In the genomic region with DNA sequence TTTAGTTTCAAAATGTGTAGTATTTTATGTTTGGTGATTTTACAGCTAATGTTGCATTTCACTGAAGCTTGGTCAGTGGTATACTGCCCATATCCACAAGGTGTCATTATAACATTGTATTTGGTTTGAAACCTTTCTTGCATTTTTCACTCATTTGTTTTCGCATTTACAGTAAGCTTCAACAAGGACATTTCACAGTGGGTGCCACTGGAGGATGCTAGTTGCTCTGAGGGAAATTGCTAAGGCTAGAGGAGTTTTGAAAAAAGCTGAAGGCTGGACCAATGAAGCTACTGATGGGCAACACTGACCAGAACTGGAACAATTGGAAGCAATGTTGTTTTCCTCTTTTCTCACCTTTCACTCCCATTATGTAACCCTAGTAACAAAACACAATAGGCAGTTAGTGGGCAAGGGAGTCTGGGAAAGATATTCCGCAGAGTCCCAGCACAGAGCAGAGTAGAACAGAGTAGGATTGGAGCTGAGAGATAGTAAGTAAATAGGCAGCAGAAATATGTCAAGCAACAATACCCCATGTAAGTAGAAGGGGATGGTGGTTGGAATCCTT, we compare ENCODE assay signal across 8 cellular contexts. TPM values are rescaled to one million over a fixed set of nuclear protein-coding genes. Genes with fewer than 3 reads are reported as not detected.
DNase-seq lines count a peak whose midpoint lies in the region; ATAC-seq and TF ChIP-seq lines count a peak whose summit lies in the region.

No MANE protein-coding gene starts in this region.

- WGBS in gastroesophageal sphincter (ENCODE audit: low coverage in 1 of 2), 2 donors, result 10 to 50% methylated on average over 1 to 2 of the region's 2 CpGs

- peak; percentile 11 for DNase-seq in NCI-H510A treated with DMSO at 0.1 percent for 48 hours (lab: John Stamatoyannopoulos, UW)
- no peak for DNase-seq in NCI-H510A (lab: John Stamatoyannopoulos, UW)
- peak; percentile 30 for DNase-seq in H7
- DNase-seq in MV-4-11 (lab: John Stamatoyannopoulos, UW), result peak; percentile 53
- peak; percentile 79 for DNase-seq in SW480 (ENCODE audit: low spot score)
- peak; percentile 80 for DNase-seq in pons (ENCODE audit: low spot score)

- H3K9me3 ChIP-seq in gastroesophageal sphincter, result no peaks in the 10 kb centered on the region

- no peaks in the 10 kb centered on the region for H3K4me1 ChIP-seq in gastroesophageal sphincter

- H3K4me3 ChIP-seq in H7 (ENCODE audit: insufficient read depth, low read depth, low read length) (no peak overlapping the region), gastroesophageal sphincter (no peak overlapping the region)

- no peak for TF ChIP-seq EP300 in gastroesophageal sphincter (IDR thresholded peaks at IDR 0.05)

- no peaks in the 10 kb centered on the region for H3K27me3 ChIP-seq in H7 (ENCODE audit: control insufficient read depth, insufficient read depth, low read length)
- H3K27me3 ChIP-seq in gastroesophageal sphincter, result no peaks in the 10 kb centered on the region

- no peak for TF ChIP-seq POLR2A in gastroesophageal sphincter (IDR thresholded peaks at IDR 0.05)

- no peak overlapping the region for H3K27ac ChIP-seq in gastroesophageal sphincter

- H3K36me3 ChIP-seq in H7 (replicated peaks; ENCODE audit: control insufficient read depth, insufficient read depth, low read length) (no peaks in the 10 kb centered on the region), gastroesophageal sphincter (no peaks in the 10 kb centered on the region)

- TF ChIP-seq CTCF in gastroesophageal sphincter (IDR thresholded peaks at IDR 0.05), result peak; percentile 42 to 72 (median 71)

- peak; percentile 46 for ATAC-seq in gastroesophageal sphincter
- ATAC-seq in HG02884 (IDR thresholded peaks at IDR 0.05; ENCODE audit: unreplicated experiment), result no peak

RNA-seq across cellular contexts. Expression of a gene that starts 23.6 kb away (rescaled TPM):
- 87.1 and 95.8 TPM in 2 replicates for total RNA-seq in H7 (2014; rRNA removed; shearing (Covaris generic))
- total RNA-seq in gastroesophageal sphincter, result 10 to 100 TPM; 35.2 to 72.5 (median 63.2) TPM
